Comparison of ENCODE assay signal across 8 cellular contexts in genomic region chr20:24102290-24102689, GRCh38.
A peak's percentile ranks its signal among the peaks of the same experiment; 100 is the strongest.
DNase-seq lines count a peak whose midpoint lies in the region; ATAC-seq, FAIRE-seq and TF ChIP-seq lines count a peak whose summit lies in the region.

No MANE protein-coding gene starts in this region.

- no peak for TF ChIP-seq POLR2A in A549 (IDR thresholded peaks at IDR 0.05; ENCODE audit: low read length)

- TF ChIP-seq CTCF in A549 (IDR thresholded peaks at IDR 0.05) (peak; percentile 51), GM12865 (IDR thresholded peaks at IDR 0.05; ENCODE audit: insufficient read depth, low read depth, low read length, missing control alignments) (peak; percentile 58), PC-9 (conservative IDR thresholded peaks at IDR 0.05) (peak; percentile 64), fibroblast of pulmonary artery (IDR thresholded peaks at IDR 0.05; ENCODE audit: low read length, missing control alignments) (peak; percentile 43)

- no peaks in the 10 kb centered on the region for H3K9me2 ChIP-seq in PC-9 (ENCODE audit: insufficient read depth)

- peak overlapping the region; percentile 45 to 83; a peak in 5 of 6 replicates for H3K27ac ChIP-seq in A549
- H3K27ac ChIP-seq in PC-9 = peak overlapping the region; percentile 84

- H3K36me3 ChIP-seq in PC-9 (ENCODE audit: low read depth) = no peaks in the 10 kb centered on the region

- H3K4me1 ChIP-seq in A549 (peaks cover 44% of the 10 kb centered on the region), PC-9 (replicated peaks; ENCODE audit: insufficient read depth) (peaks cover 98% of the 10 kb centered on the region)

- DNase-seq in A549 (ENCODE audit: low read depth in 1 of 2, low spot score in 1 of 2) (peak; percentile 25 to 63), GM12865 (ENCODE audit: low read depth) (peak; percentile 28), PC-9 (peak; percentile 42 to 54), fibroblast of pulmonary artery (ENCODE audit: low read depth) (peak; percentile 13), DMS153 treated with DMSO at 0.1 percent for 48 hours (lab: John Stamatoyannopoulos, UW; ENCODE audit: unreplicated experiment) (no peak), NCI-H1930 (lab: John Stamatoyannopoulos, UW) (no peak)

- no peak for FAIRE-seq in A549 (lab: Jason Lieb, UNC)

- H3F3A ChIP-seq in PC-9 (ENCODE audit: insufficient read depth, low read depth) = peaks cover 74% of the 10 kb centered on the region

- H3K4me3 ChIP-seq in A549 (no peak overlapping the region), GM12865 (ENCODE audit: low read depth, low read length) (no peak overlapping the region), PC-9 (0 out of 2 replicates have a peak overlapping the region, but pooled peaks have one; percentile 4), fibroblast of pulmonary artery (replicated peaks; ENCODE audit: low read depth, low read length) (no peak overlapping the region)

- H2AFZ ChIP-seq in PC-9 = no peak overlapping the region; the same call in 1 of the 2 replicates

- no peaks in the 10 kb centered on the region for H3K9me3 ChIP-seq in A549
- no peaks in the 10 kb centered on the region for H3K9me3 ChIP-seq in PC-9 (ENCODE audit: insufficient read depth, low read depth)

- CTCF ChIA-PET in A549 (lab: Yijun Ruan, JAX) (interaction anchor here (0.6 to 2.6 kb wide), 20 partner anchors 9 to 816 kb away, joined by 3 to 15 read pairs (median 4); no protein-coding TSS in a partner anchor), PC-9 (lab: Charles Lee) (interaction anchor here (0.6 to 1.5 kb wide), 4 partner anchors 32 to 107 kb away, joined by 3 to 5 read pairs (median 4); no protein-coding TSS in a partner anchor)

- no peaks in the 10 kb centered on the region for H3K27me3 ChIP-seq in PC-9 (ENCODE audit: insufficient read depth, low read depth)

- intact Hi-C loops in PC-9 (cut with micrococcal nuclease; ENCODE audit: unreplicated experiment) = loop anchor here (1.0 to 5.0 kb wide), 3 partner anchors 29 to 320 kb away; no protein-coding TSS in a partner anchor

- no peaks in the 10 kb centered on the region for H3K79me2 ChIP-seq in PC-9 (ENCODE audit: low read depth)

- H3K4me2 ChIP-seq in A549 (peak overlapping the region; percentile 64), PC-9 (peak overlapping the region; percentile 56)

- no peaks in the 10 kb centered on the region for H4K20me1 ChIP-seq in PC-9 (ENCODE audit: insufficient read depth)

- 19% methylated on average over 7 of the region's 7 CpGs for WGBS in A549 (ENCODE audit: missing lambda C conversion rate)

- no peak for TF ChIP-seq EP300 in A549 (IDR thresholded peaks at IDR 0.05)

- peak in 1 of 2 experiments; percentile 47; a peak in 3 of 5 replicates for TF ChIP-seq RAD21 in A549 (conservative IDR thresholded peaks at IDR 0.05 in 1 of 2, IDR thresholded peaks at IDR 0.05 in 1 of 2)

- TSS peak; percentile 47 for BruUV-seq in PC-9 (replicated peaks; lab: Mats Ljungman, UMichigan)

- ATAC-seq in A549 = peak; percentile 73 to 88
- ATAC-seq in HG02981 (IDR thresholded peaks at IDR 0.05; ENCODE audit: unreplicated experiment) = no peak
- no peak for ATAC-seq in HG03354 (IDR thresholded peaks at IDR 0.05; ENCODE audit: poor library complexity, severe bottlenecking, unreplicated experiment)

- POLR2A ChIA-PET in A549 (lab: Yijun Ruan, JAX) (no interaction called here), PC-9 (lab: Charles Lee; ENCODE audit: unreplicated experiment) (interaction anchor here (0.6 to 0.7 kb wide), 3 partner anchors 30 to 360 kb away, joined by 3 to 4 read pairs (median 4); no protein-coding TSS in a partner anchor)

TF ChIP-seq in A549, 52 proteins besides CTCF, POLR2A, EP300 and RAD21:
- no peak for TF ChIP-seq MAFK (IDR thresholded peaks at IDR 0.05; ENCODE audit: partially characterized antibody)
- no peak for TF ChIP-seq RCOR1 (IDR thresholded peaks at IDR 0.05; ENCODE audit: low read depth, low read length)
- TF ChIP-seq MYC (IDR thresholded peaks at IDR 0.05; ENCODE audit: borderline replicate concordance, low read length) = no peak
- TF ChIP-seq POLR2AphosphoS2 (conservative IDR thresholded peaks at IDR 0.05; ENCODE audit: low read length) = no peak
- TF ChIP-seq CEBPB (IDR thresholded peaks at IDR 0.05) = 0 out of 4 replicates have a peak, but pooled peaks of 1 of the 2 experiments have one; percentile 7
- no peak for TF ChIP-seq TP53 (CRISPR knock-in tag; IDR thresholded peaks at IDR 0.05)
- TF ChIP-seq SMC3 (IDR thresholded peaks at IDR 0.05) = peak; percentile 56
- TF ChIP-seq USF2 (IDR thresholded peaks at IDR 0.05) = no peak
- no peak for TF ChIP-seq ZNF302 (CRISPR knock-in tag; IDR thresholded peaks at IDR 0.05)
- TF ChIP-seq FOSL2 (IDR thresholded peaks at IDR 0.05) = no peak
- no peak for TF ChIP-seq FOSL2 (CRISPR knock-in tag; IDR thresholded peaks at IDR 0.05)
- TF ChIP-seq KDM5A (IDR thresholded peaks at IDR 0.05) = no peak
- no peak for TF ChIP-seq NPAS2 (CRISPR knock-in tag; IDR thresholded peaks at IDR 0.05; ENCODE audit: borderline replicate concordance)
- no peak for TF ChIP-seq JUN (IDR thresholded peaks at IDR 0.05)
- TF ChIP-seq ELK1 (IDR thresholded peaks at IDR 0.05; ENCODE audit: low read depth, low read length) = no peak
- TF ChIP-seq KDM1A (IDR thresholded peaks at IDR 0.05; ENCODE audit: low read depth) = no peak

Comparison
In these comparisons a context has a peak if more than half of its experiments do, and no peak if none do; other contexts are left out.
1. ATAC-seq: peak in A549 (2 of 2); none in HG02981 (single experiment) and HG03354 (single experiment).
2. DNase-seq: peak in A549 (2 of 2), GM12865 (single experiment), PC-9 (2 of 2) and fibroblast of pulmonary artery (single experiment); none in DMS153 treated with DMSO at 0.1 percent for 48 hours (single experiment) and NCI-H1930 (0 of 2).
3. Peak in every context shown above with its lines, with median percentiles within 50 percentile points of each other: CTCF ChIP-seq.